8 cellular contexts compared by ENCODE assay signal in the genomic region with DNA sequence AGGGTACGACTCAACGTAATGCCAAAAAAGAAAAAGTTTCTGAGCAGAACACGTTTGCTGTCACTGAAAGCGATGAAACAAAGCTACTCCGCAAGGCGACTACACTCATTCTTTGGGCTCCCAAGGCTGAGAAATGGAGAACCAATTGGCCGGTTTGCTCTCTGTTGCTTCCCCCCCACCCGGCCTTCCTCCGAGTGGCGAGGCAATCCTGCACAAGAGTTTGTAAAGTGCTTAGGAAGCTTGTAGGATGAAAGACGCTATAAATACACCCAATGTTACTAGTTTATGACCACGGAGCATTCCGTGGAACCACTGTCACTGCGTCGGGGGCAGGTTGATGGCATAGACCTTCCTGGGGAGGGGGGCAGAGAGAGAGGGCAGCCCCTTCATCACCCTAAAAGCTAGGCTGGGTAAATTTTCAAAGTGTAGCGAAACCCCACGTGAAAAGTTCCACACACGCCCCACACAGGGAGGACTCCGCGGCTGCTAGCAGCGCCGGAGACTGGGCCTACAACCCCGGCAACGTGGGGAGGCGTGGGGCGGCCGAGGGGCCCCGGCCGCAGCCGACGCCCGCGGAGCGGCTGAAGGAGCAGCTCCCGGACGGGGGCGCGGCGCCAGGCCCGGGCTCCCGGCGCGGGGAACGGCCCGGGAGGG. TPM values are rescaled to one million over a fixed set of nuclear protein-coding genes. Genes with fewer than 3 reads are reported as not detected.
DNase-seq lines count a peak whose midpoint lies in the region; ATAC-seq and TF ChIP-seq lines count a peak whose summit lies in the region.

No MANE protein-coding gene starts in this region.

- no peak for TF ChIP-seq POLR2A in prostate gland (IDR thresholded peaks at IDR 0.05)

- H3K27me3 ChIP-seq in NT2/D1 (ENCODE audit: insufficient read depth, insufficient read length) (no peaks in the 10 kb centered on the region), prostate gland (replicated peaks; ENCODE audit: insufficient read depth) (no peaks in the 10 kb centered on the region)

- H3K9me3 Mint-ChIP-seq in activated naive CD8-positive, alpha-beta T cell treated with anti-CD3 and anti-CD28 coated beads for 36 hours, result no peaks in the 10 kb centered on the region

- peak overlapping the region; percentile 98 for H3K9ac ChIP-seq in NT2/D1 (ENCODE audit: insufficient read length, low read depth)

- peaks cover 28% of the 10 kb centered on the region for H3K36me3 Mint-ChIP-seq in activated naive CD8-positive, alpha-beta T cell treated with anti-CD3 and anti-CD28 coated beads for 36 hours

- no peaks in the 10 kb centered on the region for H3K27me3 Mint-ChIP-seq in activated naive CD8-positive, alpha-beta T cell treated with anti-CD3 and anti-CD28 coated beads for 36 hours

- H3K36me3 ChIP-seq in NT2/D1 (ENCODE audit: insufficient read depth, insufficient read length, low read length) (peaks cover 30% of the 10 kb centered on the region), prostate gland (no peaks in the 10 kb centered on the region)

- H3K4me3 ChIP-seq in GM08714 (ENCODE audit: low read length) (peak overlapping the region; percentile 89), HFF-Myc (replicated peaks; ENCODE audit: low read depth, low read length) (peak overlapping the region; percentile 86), NT2/D1 (ENCODE audit: insufficient read length, low read depth) (peak overlapping the region; percentile 93), prostate gland (peak overlapping the region; percentile 68 to 75)

- DNase-seq in HFF-Myc (ENCODE audit: extremely low read depth, low read depth), result no peak
- DNase-seq in NT2/D1 (ENCODE audit: low read depth, low spot score), result peak; percentile 23
- no peak for DNase-seq in activated naive CD8-positive, alpha-beta T cell treated with anti-CD3 and anti-CD28 coated beads for 36 hours
- peak; percentile 29 for DNase-seq in left cardiac atrium
- DNase-seq in prostate gland (ENCODE audit: low spot score), result peak; percentile 6
- DNase-seq in NCI-H1048 (lab: John Stamatoyannopoulos, UW), result no peak

- H3K9me3 ChIP-seq in NT2/D1 (ENCODE audit: insufficient read depth, low read length), result no peaks in the 10 kb centered on the region
- H3K9me3 ChIP-seq in prostate gland, result no peaks in the 10 kb centered on the region

- H3K27ac Mint-ChIP-seq in activated naive CD8-positive, alpha-beta T cell treated with anti-CD3 and anti-CD28 coated beads for 36 hours, result peak overlapping the region; percentile 92

- H3K27ac ChIP-seq in prostate gland, result peak overlapping the region; percentile 85 to 87

- H3K4me1 Mint-ChIP-seq in activated naive CD8-positive, alpha-beta T cell treated with anti-CD3 and anti-CD28 coated beads for 36 hours, result peaks cover 38% of the 10 kb centered on the region

- H3K4me1 ChIP-seq in NT2/D1 (ENCODE audit: insufficient read depth, insufficient read length) (no peaks in the 10 kb centered on the region), prostate gland (replicated peaks) (no peaks in the 10 kb centered on the region)

- H3K4me3 Mint-ChIP-seq in activated naive CD8-positive, alpha-beta T cell treated with anti-CD3 and anti-CD28 coated beads for 36 hours, result peak overlapping the region; percentile 98

- no peak for ATAC-seq in left cardiac atrium
- no peak for ATAC-seq in GM21737 (IDR thresholded peaks at IDR 0.05; ENCODE audit: unreplicated experiment)

- intact Hi-C loops in left cardiac atrium (cut with DNase I), result no loop called here
- intact Hi-C loops in prostate gland (cut with DNase I), result no loop called here

- TF ChIP-seq CTCF in HFF-Myc (IDR thresholded peaks at IDR 0.05; ENCODE audit: low read depth, low read length, missing control alignments), result no peak
- no peak for TF ChIP-seq CTCF in prostate gland (IDR thresholded peaks at IDR 0.05)

- under 1% methylated on average over 36 of the region's 45 CpGs for WGBS in prostate gland

RNA-seq across cellular contexts. Expression of a gene that starts 0.9 kb away (rescaled TPM):
- total RNA-seq in activated naive CD8-positive, alpha-beta T cell treated with anti-CD3 and anti-CD28 coated beads for 36 hours, result 10 to 100 TPM; 83.5 to 87.0 TPM
- total RNA-seq in left cardiac atrium (10 to 100 TPM; 59.3 to 66.0 TPM), prostate gland (10 to 100 TPM; 69.2 to 90.5 TPM)

Comparison
In these comparisons a context has a peak if more than half of its experiments do, and no peak if none do; other contexts are left out.
1. DNase-seq: peak in NT2/D1 (single experiment), left cardiac atrium (single experiment) and prostate gland (single experiment); none in HFF-Myc (single experiment), activated naive CD8-positive, alpha-beta T cell treated with anti-CD3 and anti-CD28 coated beads for 36 hours (single experiment) and NCI-H1048 (single experiment).
2. Peak in every context shown above with its lines, with median percentiles within 50 percentile points of each other: H3K4me3 ChIP-seq.